In the genomic region with DNA sequence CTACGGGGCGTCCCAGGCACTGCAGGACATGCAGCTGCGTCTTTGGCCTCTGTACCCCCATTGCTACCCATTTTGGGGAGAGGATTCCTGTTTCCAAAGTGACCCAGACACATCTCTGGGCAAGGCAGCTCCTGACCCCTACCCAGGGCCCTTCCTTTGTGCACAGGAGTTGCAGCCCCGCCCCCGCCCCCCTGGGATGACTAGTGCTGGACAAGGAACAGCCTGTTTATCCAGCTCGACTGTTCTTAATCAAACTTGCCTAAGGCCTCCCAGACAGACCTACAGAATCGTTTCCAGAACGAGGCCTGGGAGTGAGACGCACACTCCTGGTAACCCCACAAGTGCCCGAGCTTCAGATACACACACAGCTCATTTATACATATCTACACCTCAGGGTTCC, we compare ENCODE assay signal across 9 cellular contexts. TPM values are rescaled to one million over a fixed set of nuclear protein-coding genes. Genes with fewer than 3 reads are reported as not detected.
DNase-seq lines count a peak whose midpoint lies in the region; ATAC-seq and TF ChIP-seq lines count a peak whose summit lies in the region.
"Had no signal": no experiment of that assay in that cellular context is flagged by ENCODE, and none has a peak within 500 bp of the region (broad histone marks: within the 10 kb centered on the region; RNA-seq: fewer than 3 reads in every experiment).

No MANE protein-coding gene starts in this region.

- H3K36me3 ChIP-seq in vagina = peaks cover 0 to 36% of the 10 kb centered on the region in 2 donors

- no peak overlapping the region for H3K27ac ChIP-seq in vagina

- peaks cover 8% of the 10 kb centered on the region for H3K36me3 Mint-ChIP-seq in natural killer cell treated with Interleukin-12 subunit alpha and Interleukin-12 subunit beta and Interleukin-15 and Interleukin-18, amount 100 ng/mL, for 72 hours
- H3K36me3 Mint-ChIP-seq in natural killer cell = no peaks in the 10 kb centered on the region
- peaks cover 38% of the 10 kb centered on the region for H3K36me3 Mint-ChIP-seq in activated naive CD8-positive, alpha-beta T cell treated with anti-CD3 and anti-CD28 coated beads for 36 hours

- no peak for DNase-seq in natural killer cell treated with Interleukin-12 subunit alpha and Interleukin-12 subunit beta and Interleukin-15 and Interleukin-18, amount 100 ng/mL, for 72 hours (ENCODE audit: low spot score)
- DNase-seq in natural killer cell (no peak), iris pigment epithelial cell (ENCODE audit: low read depth) (peak; percentile 89), vagina (ENCODE audit: extremely low spot score in 2 of 2) (no peak)
- no peak for DNase-seq in activated naive CD8-positive, alpha-beta T cell treated with anti-CD3 and anti-CD28 coated beads for 36 hours
- no peak for DNase-seq in stimulated activated CD8-positive, alpha-beta memory T cell treated with anti-CD3 and anti-CD28 coated beads, Interleukin-4, amount 100 ng/mL, for 48 hours
- DNase-seq: NCI-H82 had no signal

- peak overlapping the region; percentile 76 to 87 for H3K4me3 ChIP-seq in vagina

- intact Hi-C loops in natural killer cell (cut with micrococcal nuclease) (loop anchor here (2.0 kb wide), 1 partner anchor 25 kb away; no protein-coding TSS in a partner anchor), vagina (cut with DNase I) (loop anchor here (5.0 kb wide), 1 partner anchor 58 kb away; no protein-coding TSS in a partner anchor)

- TF ChIP-seq CTCF in natural killer cell (IDR thresholded peaks at IDR 0.05) = no peak
- no peak for TF ChIP-seq CTCF in vagina (IDR thresholded peaks at IDR 0.05)

- peak overlapping the region; percentile 98 for H3K4me3 Mint-ChIP-seq in natural killer cell treated with Interleukin-12 subunit alpha and Interleukin-12 subunit beta and Interleukin-15 and Interleukin-18, amount 100 ng/mL, for 72 hours
- no peak overlapping the region for H3K4me3 Mint-ChIP-seq in natural killer cell
- peak overlapping the region; percentile 95 for H3K4me3 Mint-ChIP-seq in activated naive CD8-positive, alpha-beta T cell treated with anti-CD3 and anti-CD28 coated beads for 36 hours

- no peaks in the 10 kb centered on the region for H3K27me3 Mint-ChIP-seq in natural killer cell treated with Interleukin-12 subunit alpha and Interleukin-12 subunit beta and Interleukin-15 and Interleukin-18, amount 100 ng/mL, for 72 hours
- H3K27me3 Mint-ChIP-seq in natural killer cell (ENCODE audit: low read depth in 2 of 2) = no peaks in the 10 kb centered on the region
- H3K27me3 Mint-ChIP-seq in activated naive CD8-positive, alpha-beta T cell treated with anti-CD3 and anti-CD28 coated beads for 36 hours = peaks cover 3% of the 10 kb centered on the region

- no peaks in the 10 kb centered on the region for H3K9me3 ChIP-seq in vagina

- H3K27me3 ChIP-seq in vagina = no peaks in the 10 kb centered on the region

- H3K27ac Mint-ChIP-seq in natural killer cell treated with Interleukin-12 subunit alpha and Interleukin-12 subunit beta and Interleukin-15 and Interleukin-18, amount 100 ng/mL, for 72 hours = no peak overlapping the region
- no peak overlapping the region for H3K27ac Mint-ChIP-seq in natural killer cell
- H3K27ac Mint-ChIP-seq in activated naive CD8-positive, alpha-beta T cell treated with anti-CD3 and anti-CD28 coated beads for 36 hours = peak overlapping the region; percentile 98

- H3K9me3 Mint-ChIP-seq in natural killer cell treated with Interleukin-12 subunit alpha and Interleukin-12 subunit beta and Interleukin-15 and Interleukin-18, amount 100 ng/mL, for 72 hours = no peaks in the 10 kb centered on the region
- H3K9me3 Mint-ChIP-seq in natural killer cell = no peaks in the 10 kb centered on the region
- no peaks in the 10 kb centered on the region for H3K9me3 Mint-ChIP-seq in activated naive CD8-positive, alpha-beta T cell treated with anti-CD3 and anti-CD28 coated beads for 36 hours

- peaks cover 15 to 18% of the 10 kb centered on the region in 2 donors for H3K4me1 Mint-ChIP-seq in natural killer cell treated with Interleukin-12 subunit alpha and Interleukin-12 subunit beta and Interleukin-15 and Interleukin-18, amount 100 ng/mL, for 72 hours (ENCODE audit: low read depth in 2 of 2)
- H3K4me1 Mint-ChIP-seq in natural killer cell = peaks cover 21 to 29% of the 10 kb centered on the region in 2 donors
- H3K4me1 Mint-ChIP-seq in activated naive CD8-positive, alpha-beta T cell treated with anti-CD3 and anti-CD28 coated beads for 36 hours = peaks cover 29% of the 10 kb centered on the region

- TF ChIP-seq POLR2A in vagina (IDR thresholded peaks at IDR 0.05) = no peak

- no peak for ATAC-seq in natural killer cell treated with Interleukin-12 subunit alpha and Interleukin-12 subunit beta and Interleukin-15 and Interleukin-18, amount 100 ng/mL, for 72 hours
- ATAC-seq in natural killer cell (no peak), GM18502 (IDR thresholded peaks at IDR 0.05; ENCODE audit: poor library complexity, unreplicated experiment) (no peak), GM19455 (IDR thresholded peaks at IDR 0.05; ENCODE audit: unreplicated experiment) (no peak)

- peaks cover 62% of the 10 kb centered on the region for H3K4me1 ChIP-seq in vagina

RNA-seq across cellular contexts. Expression of gene DIPK1B, which starts 13.2 kb away (rescaled TPM):
- total RNA-seq in natural killer cell treated with Interleukin-12 subunit alpha and Interleukin-12 subunit beta and Interleukin-15 and Interleukin-18, amount 100 ng/mL, for 72 hours = not detected
- total RNA-seq in natural killer cell = under 1 TPM in 2 of 3 donors, not detected in 1; 0.31 to 0.39 TPM
- under 1 TPM in 1 of 2 experiments, not detected in 1; 0.10 TPM for total RNA-seq in activated naive CD8-positive, alpha-beta T cell treated with anti-CD3 and anti-CD28 coated beads for 36 hours
- total RNA-seq in vagina = 11.5 TPM

RNA-seq across cellular contexts. Expression of gene LCN10, which starts 17.1 kb away (rescaled TPM):
- total RNA-seq in natural killer cell treated with Interleukin-12 subunit alpha and Interleukin-12 subunit beta and Interleukin-15 and Interleukin-18, amount 100 ng/mL, for 72 hours = under 1 TPM; 0.21 to 0.45 TPM
- total RNA-seq in natural killer cell = not detected
- 1 to 10 TPM; 5.4 to 6.1 TPM for total RNA-seq in activated naive CD8-positive, alpha-beta T cell treated with anti-CD3 and anti-CD28 coated beads for 36 hours
- total RNA-seq in vagina = 8.3 TPM

RNA-seq across cellular contexts. Expression of gene LCN6, which starts 22.7 kb away (rescaled TPM):
- total RNA-seq in natural killer cell treated with Interleukin-12 subunit alpha and Interleukin-12 subunit beta and Interleukin-15 and Interleukin-18, amount 100 ng/mL, for 72 hours = not detected
- not detected for total RNA-seq in natural killer cell
- not detected for total RNA-seq in activated naive CD8-positive, alpha-beta T cell treated with anti-CD3 and anti-CD28 coated beads for 36 hours
- total RNA-seq in vagina = 17.9 TPM

RNA-seq across cellular contexts. Expression of gene LCN8, which starts 32.4 kb away (rescaled TPM):
- not detected for total RNA-seq in natural killer cell treated with Interleukin-12 subunit alpha and Interleukin-12 subunit beta and Interleukin-15 and Interleukin-18, amount 100 ng/mL, for 72 hours
- total RNA-seq in natural killer cell (not detected), vagina (not detected)
- not detected for total RNA-seq in activated naive CD8-positive, alpha-beta T cell treated with anti-CD3 and anti-CD28 coated beads for 36 hours

RNA-seq across cellular contexts. Expression of gene AGPAT2, which starts 38.4 kb away (rescaled TPM):
- 1 to 10 TPM; 6.1 to 8.9 TPM for total RNA-seq in natural killer cell treated with Interleukin-12 subunit alpha and Interleukin-12 subunit beta and Interleukin-15 and Interleukin-18, amount 100 ng/mL, for 72 hours
- total RNA-seq in natural killer cell (10 to 100 TPM; 10.3 to 19.4 (median 12.0) TPM), vagina (87.2 TPM)
- total RNA-seq in activated naive CD8-positive, alpha-beta T cell treated with anti-CD3 and anti-CD28 coated beads for 36 hours = 10 to 100 TPM; 14.6 to 16.1 TPM

Comparison
In these comparisons a context has a peak if more than half of its experiments do, and no peak if none do; other contexts are left out.
1. RNA of gene LCN6, which starts 22.7 kb away (total RNA-seq): 17.9 TPM in vagina (single experiment); not detected in natural killer cell treated with Interleukin-12 subunit alpha and Interleukin-12 subunit beta and Interleukin-15 and Interleukin-18, amount 100 ng/mL, for 72 hours, not detected in natural killer cell and not detected in activated naive CD8-positive, alpha-beta T cell treated with anti-CD3 and anti-CD28 coated beads for 36 hours; every median in the first group is over 10 times any median in the second.